Comparison of ENCODE assay signal across 8 cellular contexts in genomic region chr1:231603598-231604275, GRCh38. TPM values are rescaled to one million over a fixed set of nuclear protein-coding genes. Genes with fewer than 3 reads are reported as not detected.
DNase-seq lines count a peak whose midpoint lies in the region; ATAC-seq and TF ChIP-seq lines count a peak whose summit lies in the region.

No MANE protein-coding gene starts in this region.

- peak overlapping the region; percentile 78 for H3K27ac Mint-ChIP-seq in T-helper 1 cell treated with Interleukin-12 subunit alpha and Interleukin-12 subunit beta and Interleukin-4 antibody, amounts not matched to agents 30 μg/mL and 1 μg/mL, for 36 hours

- peaks cover 11% of the 10 kb centered on the region for H3K27me3 Mint-ChIP-seq in T-helper 1 cell treated with Interleukin-12 subunit alpha and Interleukin-12 subunit beta and Interleukin-4 antibody, amounts not matched to agents 30 μg/mL and 1 μg/mL, for 36 hours (ENCODE audit: low read depth)

- peak in 1 of 2 donors; percentile 24 for TF ChIP-seq EP300 in tibial nerve (IDR thresholded peaks at IDR 0.05)

- peaks cover 1% of the 10 kb centered on the region for H3K36me3 Mint-ChIP-seq in T-helper 1 cell treated with Interleukin-12 subunit alpha and Interleukin-12 subunit beta and Interleukin-4 antibody, amounts not matched to agents 30 μg/mL and 1 μg/mL, for 36 hours (ENCODE audit: low read depth)

- no peaks in the 10 kb centered on the region for H3K9me3 ChIP-seq in tibial nerve

- peak; percentile 39 for ATAC-seq in Right ventricle myocardium inferior
- ATAC-seq in HG02798 (IDR thresholded peaks at IDR 0.05; ENCODE audit: poor library complexity, unreplicated experiment): peak; percentile 80

- peak overlapping the region in 2 of 4 donors; percentile 36 to 68 for H3K27ac ChIP-seq in tibial nerve

- H3K4me1 ChIP-seq in tibial nerve: peaks cover 5 to 38% (median 17%) of the 10 kb centered on the region in 4 donors

- peak overlapping the region; percentile 21 to 52 (median 41) for H3K4me3 ChIP-seq in tibial nerve

- intact Hi-C loops in Right ventricle myocardium inferior (cut with DNase I): loop anchor here (10.0 kb wide), 1 partner anchor 359 kb away; the partner anchor contains the start of gene GNPAT
- intact Hi-C loops in cardiac septum (cut with DNase I): no loop called here

- DNase-seq in Right ventricle myocardium inferior (ENCODE audit: missing footprints) (no peak), cardiac septum (ENCODE audit: low spot score) (no peak), NCI-H1694 treated with DMSO at 0.1 percent for 48 hours (lab: John Stamatoyannopoulos, UW) (peak; percentile 100), dermis blood vessel endothelial cell (peak; percentile 80), lung microvascular endothelial cell (ENCODE audit: low read depth in 2 of 2) (peak; percentile 72 to 75), tibial nerve (ENCODE audit: low spot score in 2 of 2) (peak in 1 of 2 donors; percentile 35)

- peaks cover 11% of the 10 kb centered on the region for H3K4me1 Mint-ChIP-seq in T-helper 1 cell treated with Interleukin-12 subunit alpha and Interleukin-12 subunit beta and Interleukin-4 antibody, amounts not matched to agents 30 μg/mL and 1 μg/mL, for 36 hours (ENCODE audit: low read depth)

- H3K9me3 Mint-ChIP-seq in T-helper 1 cell treated with Interleukin-12 subunit alpha and Interleukin-12 subunit beta and Interleukin-4 antibody, amounts not matched to agents 30 μg/mL and 1 μg/mL, for 36 hours: no peaks in the 10 kb centered on the region

- no peak for TF ChIP-seq POLR2A in tibial nerve (IDR thresholded peaks at IDR 0.05)

- no peaks in the 10 kb centered on the region for H3K27me3 ChIP-seq in tibial nerve

- 30 to 32% methylated on average over 8 of the region's 8 CpGs for WGBS in tibial nerve, 2 donors

- H3K4me3 Mint-ChIP-seq in T-helper 1 cell treated with Interleukin-12 subunit alpha and Interleukin-12 subunit beta and Interleukin-4 antibody, amounts not matched to agents 30 μg/mL and 1 μg/mL, for 36 hours: peak overlapping the region; percentile 90

- H3K36me3 ChIP-seq in tibial nerve: no peaks in the 10 kb centered on the region

- peak; percentile 66 to 85 (median 73) for TF ChIP-seq CTCF in tibial nerve (IDR thresholded peaks at IDR 0.05)

RNA-seq across cellular contexts. Expression of gene DISC1, which starts 22.9 kb away (rescaled TPM):
- total RNA-seq in Right ventricle myocardium inferior: 3.9 TPM
- 5.5 TPM for total RNA-seq in cardiac septum
- total RNA-seq in dermis blood vessel endothelial cell: 9.9 and 19.9 TPM in 2 replicates
- total RNA-seq in lung microvascular endothelial cell: 3.0 and 4.1 TPM in 2 replicates
- 10 to 100 TPM; 29.9 to 39.0 (median 32.7) TPM for total RNA-seq in tibial nerve

Comparison
In these comparisons a context has a peak if more than half of its experiments do, and no peak if none do; other contexts are left out.
1. DNase-seq: peak in NCI-H1694 treated with DMSO at 0.1 percent for 48 hours (single experiment), dermis blood vessel endothelial cell (single experiment) and lung microvascular endothelial cell (2 of 2); none in Right ventricle myocardium inferior (single experiment) and cardiac septum (single experiment).